In the genomic region with DNA sequence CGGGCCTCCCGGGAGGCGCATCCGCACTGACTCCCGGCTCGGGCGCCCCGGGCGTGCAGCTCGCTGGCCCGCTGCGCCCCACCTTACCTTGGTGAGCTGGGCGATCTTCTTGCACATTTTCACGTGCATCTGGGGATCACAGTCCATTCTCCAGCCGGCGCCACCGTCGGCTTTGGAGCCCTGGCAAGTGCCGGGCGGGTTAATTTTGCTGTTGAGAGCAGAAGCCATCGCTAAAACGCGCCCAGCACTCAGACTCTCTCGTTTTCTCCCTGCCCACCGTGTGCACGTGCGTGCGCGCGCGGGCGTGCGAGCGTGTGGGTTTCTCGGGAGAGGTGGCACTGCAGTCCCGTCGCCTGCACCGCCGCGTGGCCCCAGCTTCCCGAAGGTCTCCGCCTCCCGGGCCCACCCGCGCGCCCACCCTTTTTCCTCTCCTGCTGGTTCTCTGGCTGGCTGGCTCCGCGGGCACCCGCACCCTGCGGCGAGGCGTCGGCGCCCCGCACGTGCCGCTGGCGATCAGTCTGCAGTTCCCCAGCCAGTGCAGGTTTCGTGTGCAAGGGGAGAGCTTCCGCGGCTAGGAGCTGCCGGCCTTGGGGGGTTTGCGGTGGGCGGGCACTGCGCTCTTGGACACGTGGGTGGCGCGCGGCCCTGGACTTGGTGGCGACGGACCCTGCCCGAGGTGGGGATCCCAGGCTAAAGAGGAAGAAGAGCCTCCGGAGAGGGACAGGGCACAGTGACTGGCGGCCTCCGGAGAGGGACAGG, we compare ENCODE assay signal across 8 cellular contexts. TPM values are rescaled to one million over a fixed set of nuclear protein-coding genes. Genes with fewer than 3 reads are reported as not detected.
DNase-seq lines count a peak whose midpoint lies in the region; ATAC-seq and TF ChIP-seq lines count a peak whose summit lies in the region.

A gene (minus strand): TSS at position 550 of the 759 bp plus-strand sequence. CDS start 322 bp downstream, at position 228.

- CTCF ChIA-PET in AG04450 (lab: Charles Lee), result interaction anchor here (1.0 to 1.8 kb wide), 3 partner anchors 27 to 39 kb away, joined by 3 to 6 read pairs (median 4); no protein-coding TSS in a partner anchor

- DNase-seq in AG04450 (ENCODE audit: low read depth, low spot score), result no peak
- DNase-seq in HK-2 (ENCODE audit: unreplicated experiment), result peak; percentile 35
- DNase-seq in mesenchymal stem cell, result peak; percentile 11
- peak in 1 of 2 donors; percentile 45 for DNase-seq in aorta
- no peak for DNase-seq in HAP-1 (ENCODE audit: low spot score in 2 of 2)
- no peak for DNase-seq in KBM-7

- H4K91ac ChIP-seq in mesenchymal stem cell (ENCODE audit: low read length), result no peak within 1 kb of the TSS

- no peak within 1 kb of the TSS for H3K4ac ChIP-seq in mesenchymal stem cell (ENCODE audit: low read depth in 1 of 2, low read length in 2 of 2)

- in situ Hi-C loops in HAP-1 (cut with MboI; ENCODE audit: low sequenced_read_pairs) (no loop called here), KBM-7 (cut with MboI; ENCODE audit: low pct_unique_long_range_greater_than_20kb, low sequenced_read_pairs) (no loop called here)

- H3K9ac ChIP-seq in mesenchymal stem cell (ENCODE audit: low read length), result peak within 1 kb of the TSS; percentile 43

- 6% methylated on average over 75 of the region's 75 CpGs for WGBS in mesenchymal stem cell
- 0 to 1% methylated on average over 66 to 75 of the region's 75 CpGs for WGBS in aorta, 2 donors

- H2BK120ac ChIP-seq in mesenchymal stem cell (ENCODE audit: low read depth, low read length), result no peak within 1 kb of the TSS

- ATAC-seq in aorta (ENCODE audit: low FRiP score) (peak; percentile 28), GM19351 (IDR thresholded peaks at IDR 0.05; ENCODE audit: unreplicated experiment) (no peak)

- intact Hi-C loops in dendritic cell treated with granulocyte-macrophage colony-stimulating factor and Interleukin-4, amounts not matched to agents 40 ng/mL and 50 ng/mL, for 4 days (cut with micrococcal nuclease), result no loop called here
- intact Hi-C loops in aorta (cut with DNase I), result no loop called here

- H3K4me3 ChIP-seq in AG04450 (ENCODE audit: low read depth, low read length) (peak within 1 kb of the TSS; percentile 58), mesenchymal stem cell (ENCODE audit: insufficient read depth in 1 of 2, low read depth in 1 of 2, low read length in 2 of 2) (peak within 1 kb of the TSS; percentile 47 to 75), aorta (ENCODE audit: low read length in 2 of 2) (peak within 1 kb of the TSS in 1 of 2 donors; percentile 45), HAP-1 (no peak within 1 kb of the TSS)

- no peak within 1 kb of the TSS for H2AK5ac ChIP-seq in mesenchymal stem cell (ENCODE audit: low read length, severe bottlenecking)

- H3K23ac ChIP-seq in mesenchymal stem cell (ENCODE audit: low read length in 2 of 2), result peak within 1 kb of the TSS in 1 of 2 experiments; percentile 83

- H2BK12ac ChIP-seq in mesenchymal stem cell (ENCODE audit: low read length in 2 of 2), result no peak within 1 kb of the TSS

- H3K9me3 ChIP-seq in AG04450 (ENCODE audit: control insufficient read depth, insufficient read depth, low read length) (no peaks in the 10 kb centered on the region; the same call in 1 of the 2 replicates), mesenchymal stem cell (ENCODE audit: control insufficient read depth, low read length) (no peaks in the 10 kb centered on the region), aorta (ENCODE audit: control insufficient read depth, low read length) (no peaks in the 10 kb centered on the region), HAP-1 (no peaks in the 10 kb centered on the region)

- H2BK5ac ChIP-seq in mesenchymal stem cell (ENCODE audit: low read depth, low read length, poor library complexity, severe bottlenecking), result no peak within 1 kb of the TSS

- peak within 1 kb of the TSS; percentile 52 for H3K4me3 Mint-ChIP-seq in dendritic cell treated with granulocyte-macrophage colony-stimulating factor and Interleukin-4, amounts not matched to agents 40 ng/mL and 50 ng/mL, for 4 days

- H3K27ac ChIP-seq in AG04450 (ENCODE audit: low read depth, low read length), result no peak within 1 kb of the TSS
- no peak within 1 kb of the TSS for H3K27ac ChIP-seq in mesenchymal stem cell (ENCODE audit: low read length, poor library complexity, severe bottlenecking)
- H3K27ac ChIP-seq in aorta (ENCODE audit: low read depth in 1 of 2, low read length in 2 of 2), result no peak within 1 kb of the TSS

- no peak within 1 kb of the TSS for H3K18ac ChIP-seq in mesenchymal stem cell (ENCODE audit: low read depth in 1 of 2, low read length in 2 of 2)

- peak within 1 kb of the TSS in 1 of 2 experiments; percentile 36 for H3K14ac ChIP-seq in mesenchymal stem cell (ENCODE audit: low read length in 2 of 2)

- H3K36me3 Mint-ChIP-seq in dendritic cell treated with granulocyte-macrophage colony-stimulating factor and Interleukin-4, amounts not matched to agents 40 ng/mL and 50 ng/mL, for 4 days (ENCODE audit: low read depth), result no peaks in the 10 kb centered on the region

- H3K27me3 ChIP-seq in AG04450 (ENCODE audit: control insufficient read depth, insufficient read depth, low read length) (peaks cover 25% of the 10 kb centered on the region), mesenchymal stem cell (ENCODE audit: control insufficient read depth in 1 of 2, insufficient read depth in 1 of 2, low read length in 2 of 2) (peaks cover 31% of the 10 kb centered on the region in 2 experiments), aorta (ENCODE audit: control insufficient read depth in 1 of 2, insufficient read depth in 2 of 2, low read length in 1 of 2) (peaks cover 0 to 3% of the 10 kb centered on the region in 2 donors), HAP-1 (ENCODE audit: low read depth) (peaks cover 6% of the 10 kb centered on the region; the same call in 1 of the 2 replicates)

- POLR2A ChIA-PET in AG04450 (lab: Yijun Ruan, JAX), result no interaction called here

- H2BK15ac ChIP-seq in mesenchymal stem cell (ENCODE audit: low read depth, poor library complexity, severe bottlenecking), result no peak within 1 kb of the TSS

- H3K27ac Mint-ChIP-seq in dendritic cell treated with granulocyte-macrophage colony-stimulating factor and Interleukin-4, amounts not matched to agents 40 ng/mL and 50 ng/mL, for 4 days, result no peak within 1 kb of the TSS

- H3K4me1 Mint-ChIP-seq in dendritic cell treated with granulocyte-macrophage colony-stimulating factor and Interleukin-4, amounts not matched to agents 40 ng/mL and 50 ng/mL, for 4 days (ENCODE audit: low read depth), result peaks cover 11% of the 10 kb centered on the region

- no peak for TF ChIP-seq CTCF in AG04450 (IDR thresholded peaks at IDR 0.05; ENCODE audit: low read depth, low read length)

- no peak within 1 kb of the TSS for H4K8ac ChIP-seq in mesenchymal stem cell (ENCODE audit: low read length)

- peaks cover 14% of the 10 kb centered on the region for H3K4me1 ChIP-seq in mesenchymal stem cell (ENCODE audit: control insufficient read depth, insufficient read depth, low read depth, low read length)
- H3K4me1 ChIP-seq in aorta (ENCODE audit: control insufficient read depth in 1 of 2, insufficient read depth in 2 of 2, low read length in 2 of 2), result no peaks in the 10 kb centered on the region
- no peaks in the 10 kb centered on the region for H3K4me1 ChIP-seq in HAP-1

- peak within 1 kb of the TSS; percentile 36 for H2AFZ ChIP-seq in mesenchymal stem cell (ENCODE audit: low read depth, low read length)

- no peaks in the 10 kb centered on the region for H3K79me1 ChIP-seq in mesenchymal stem cell (replicated peaks; ENCODE audit: low read length, poor library complexity, severe bottlenecking)

- peaks cover 46% of the 10 kb centered on the region for H3K27me3 Mint-ChIP-seq in dendritic cell treated with granulocyte-macrophage colony-stimulating factor and Interleukin-4, amounts not matched to agents 40 ng/mL and 50 ng/mL, for 4 days

- no peaks in the 10 kb centered on the region for H3K9me3 Mint-ChIP-seq in dendritic cell treated with granulocyte-macrophage colony-stimulating factor and Interleukin-4, amounts not matched to agents 40 ng/mL and 50 ng/mL, for 4 days

- H3K36me3 ChIP-seq in mesenchymal stem cell (ENCODE audit: control insufficient read depth in 1 of 2, insufficient read depth in 2 of 2, low read depth in 1 of 2, low read length in 2 of 2) (no peaks in the 10 kb centered on the region), aorta (ENCODE audit: control insufficient read depth in 1 of 2, insufficient read depth in 2 of 2, low read length in 1 of 2) (no peaks in the 10 kb centered on the region), HAP-1 (replicated peaks) (no peaks in the 10 kb centered on the region)

- peak within 1 kb of the TSS; percentile 91 for H3K4me2 ChIP-seq in mesenchymal stem cell (ENCODE audit: low read length, poor library complexity, severe bottlenecking)

RNA-seq across cellular contexts. Expression of the gene that starts here (rescaled TPM):
- polyA plus RNA-seq in AG04450 (2011; rRNA removed), result 0.07 and 0.09 TPM in 2 replicates
- polyA minus RNA-seq in AG04450 (2011; rRNA and poly(A)+ RNA removed), result 0.05 and 0.09 TPM in 2 replicates
- under 0.01 TPM for polyA plus RNA-seq in mesenchymal stem cell (2013, experiment 1 of 2)
- polyA plus RNA-seq in mesenchymal stem cell (2013, experiment 2 of 2), result under 0.01 TPM
- total RNA-seq in aorta, result not detected
- under 1 TPM in 1 of 2 donors, not detected in 1; 0.05 TPM for polyA plus RNA-seq in aorta

Comparison
In these comparisons a context has a peak if more than half of its experiments do, and no peak if none do; other contexts are left out.
1. Peak in ATAC-seq in aorta; RNA of the gene not detected or under 1 TPM.
2. DNase-seq: peak in HK-2 (single experiment) and mesenchymal stem cell (single experiment); none in AG04450 (single experiment), HAP-1 (0 of 2) and KBM-7 (single experiment).